In the genomic region with DNA sequence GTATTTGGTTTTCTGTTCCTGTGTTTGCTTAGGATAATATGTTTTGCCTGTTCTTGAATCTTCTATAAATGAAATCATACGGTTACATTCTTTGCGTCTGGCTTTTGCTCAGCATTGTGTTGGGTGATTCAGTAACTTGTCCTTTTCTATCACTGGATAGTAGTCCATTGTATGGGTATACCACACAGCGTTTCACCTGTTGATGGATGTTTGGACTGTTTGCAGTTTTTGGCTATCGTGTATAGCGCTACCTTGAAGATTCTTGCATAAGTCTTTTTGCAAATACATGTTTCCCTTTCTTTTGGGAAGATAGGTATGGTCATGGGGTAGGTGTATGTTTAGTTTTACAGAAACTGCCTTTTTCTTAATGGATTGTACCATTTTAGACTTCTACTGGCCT, we compare ENCODE assay signal across 20 cellular contexts. TPM values are rescaled to one million over a fixed set of nuclear protein-coding genes. Genes with fewer than 3 reads are reported as not detected.
DNase-seq lines count a peak whose midpoint lies in the region; ATAC-seq, FAIRE-seq and TF ChIP-seq lines count a peak whose summit lies in the region.
"Had no signal": no experiment of that assay in that cellular context is flagged by ENCODE, and none has a peak within 500 bp of the region (broad histone marks: within the 10 kb centered on the region; RNA-seq: fewer than 3 reads in every experiment).

No MANE protein-coding gene starts in this region.

- H3K27ac ChIP-seq in HepG2 (ENCODE audit: extremely low read length, insufficient read depth, low read length) (no peak overlapping the region), right lobe of liver (no peak overlapping the region), HEK293 (ENCODE audit: extremely low read depth, low read depth, low read length) (no peak overlapping the region), OCI-LY1 (ENCODE audit: low read depth, low read length, poor library complexity, severe bottlenecking) (peak overlapping the region; percentile 23)
- H3K27ac ChIP-seq: HL-60 had no signal

- DNase-seq in HepG2 (ENCODE audit: low spot score) (no peak), right lobe of liver (no peak), hypothalamus (lab: John Stamatoyannopoulos, UW) (no peak), NCI-H345 treated with DMSO at 0.1 percent for 48 hours (lab: John Stamatoyannopoulos, UW; ENCODE audit: unreplicated experiment) (no peak)
- DNase-seq: ACHN; C1 segment of cervical spinal cord; CD4-positive, alpha-beta T cell; DMS79; GDM1 had no signal

- ATAC-seq in HepG2 (no peak), right lobe of liver (no peak), GM18907 (IDR thresholded peaks at IDR 0.05; ENCODE audit: unreplicated experiment) (no peak)
- no peak for ATAC-seq in stimulated activated memory B cell treated with anti-CD40 and anti-IgM and Interleukin-4, amounts not matched to agents 10 μg/mL and 1 μg/mL and 100 μg/mL, for 72 hours
- ATAC-seq: HCT116 had no signal

- no peaks in the 10 kb centered on the region for H3K9me2 ChIP-seq in OCI-LY1 (ENCODE audit: low read depth, low read length)

- POLR2A ChIA-PET in HepG2 (lab: Yijun Ruan, JAX) (no interaction called here), HEK293 (lab: Yijun Ruan, JAX) (no interaction called here)

- H3K36me3 Mint-ChIP-seq in stimulated activated memory B cell treated with anti-CD40 and anti-IgM and Interleukin-4, amounts not matched to agents 10 μg/mL and 1 μg/mL and 100 μg/mL, for 72 hours = peaks cover 16% of the 10 kb centered on the region

- peaks cover 9% of the 10 kb centered on the region; the same call in 1 of the 2 replicates for H3F3A ChIP-seq in OCI-LY1 (ENCODE audit: insufficient read depth, low read length)

- no TSS peak for BruUV-seq in HepG2 (replicated peaks; lab: Mats Ljungman, UMichigan)

- TF ChIP-seq POLR2A in HepG2 (IDR thresholded peaks at IDR 0.05; ENCODE audit: insufficient read depth in 1 of 2, low read depth in 2 of 2, low read length in 2 of 2) (no peak), right lobe of liver (IDR thresholded peaks at IDR 0.05) (no peak)

- H3K79me2 ChIP-seq in HepG2 (ENCODE audit: insufficient read depth, low read length) = no peaks in the 10 kb centered on the region
- H3K79me2 ChIP-seq in OCI-LY1 (ENCODE audit: insufficient read depth, low read length) = peaks cover 49% of the 10 kb centered on the region

- 91% methylated on average over 5 of the region's 5 CpGs for WGBS in HepG2 (ENCODE audit: low lambda C conversion rate)
- WGBS in right lobe of liver (ENCODE audit: insufficient coverage, low coverage, low lambda C conversion rate, missing lambda C conversion rate) = 92% methylated on average over 5 of the region's 5 CpGs

- peak overlapping the region; percentile 49 for H3K27ac Mint-ChIP-seq in stimulated activated memory B cell treated with anti-CD40 and anti-IgM and Interleukin-4, amounts not matched to agents 10 μg/mL and 1 μg/mL and 100 μg/mL, for 72 hours
- H3K27ac Mint-ChIP-seq: CD4-positive, alpha-beta T cell had no signal

- TF ChIP-seq RAD21 in HepG2 (CRISPR knock-in tag; IDR thresholded peaks at IDR 0.05) = no peak

- H3K4me1 ChIP-seq in HepG2 (ENCODE audit: insufficient read depth, low read length) = peaks cover 31% of the 10 kb centered on the region
- H3K4me1 ChIP-seq in right lobe of liver = no peaks in the 10 kb centered on the region
- no peaks in the 10 kb centered on the region for H3K4me1 ChIP-seq in HEK293 (ENCODE audit: control insufficient read depth, insufficient read depth, low read length)
- H3K4me1 ChIP-seq in OCI-LY1 (ENCODE audit: insufficient read depth, low read length, severe bottlenecking) = peaks cover 49% of the 10 kb centered on the region

- no peaks in the 10 kb centered on the region for H3K27me3 Mint-ChIP-seq in stimulated activated memory B cell treated with anti-CD40 and anti-IgM and Interleukin-4, amounts not matched to agents 10 μg/mL and 1 μg/mL and 100 μg/mL, for 72 hours

- peaks cover 24% of the 10 kb centered on the region for H3K4me1 Mint-ChIP-seq in stimulated activated memory B cell treated with anti-CD40 and anti-IgM and Interleukin-4, amounts not matched to agents 10 μg/mL and 1 μg/mL and 100 μg/mL, for 72 hours

- intact Hi-C loops in HepG2 (cut with micrococcal nuclease; ENCODE audit: unreplicated experiment) (no loop called here), right lobe of liver (cut with DNase I) (no loop called here)

- H3K9ac ChIP-seq in HepG2 (ENCODE audit: insufficient read depth, low read depth, low read length) (no peak overlapping the region), OCI-LY1 (ENCODE audit: low read length) (no peak overlapping the region)

- H4K20me1 ChIP-seq in HepG2 (ENCODE audit: insufficient read depth, low read length) = no peaks in the 10 kb centered on the region
- no peaks in the 10 kb centered on the region for H4K20me1 ChIP-seq in OCI-LY1 (ENCODE audit: insufficient read depth, low read length)

- CTCF ChIA-PET in HepG2 (lab: Yijun Ruan, JAX; ENCODE audit: low intra/inter-chr PET ratio, low total read pairs) = no interaction called here
- CTCF ChIA-PET in HEK293 (lab: Yijun Ruan, JAX) = no interaction called here

- FAIRE-seq in HepG2 (lab: Jason Lieb, UNC) = no peak
- FAIRE-seq: GM12892, GM19239 had no signal

- H3K27me3 ChIP-seq in HepG2 (ENCODE audit: control insufficient read depth in 1 of 2, insufficient read depth in 2 of 2, low read length in 2 of 2) (no peaks in the 10 kb centered on the region), right lobe of liver (no peaks in the 10 kb centered on the region), OCI-LY1 (ENCODE audit: insufficient read depth, low read length) (no peaks in the 10 kb centered on the region)

- H3K36me3 ChIP-seq in HepG2 (replicated peaks in 1 of 2; ENCODE audit: control insufficient read depth in 1 of 2, insufficient read depth in 2 of 2, low read length in 2 of 2) = peaks cover 2 to 15% of the 10 kb centered on the region in 2 experiments; a peak in 4 of 5 replicates
- H3K36me3 ChIP-seq in right lobe of liver = no peaks in the 10 kb centered on the region
- peaks cover 44 to 76% of the 10 kb centered on the region in 2 experiments; a peak in 2 of 3 replicates for H3K36me3 ChIP-seq in HEK293 (ENCODE audit: control insufficient read depth in 2 of 2, insufficient read depth in 1 of 2, low read length in 2 of 2)
- H3K36me3 ChIP-seq in OCI-LY1 (ENCODE audit: insufficient read depth, low read length) = peaks cover 74% of the 10 kb centered on the region

- no peaks in the 10 kb centered on the region for H3K9me3 ChIP-seq in HepG2 (ENCODE audit: low read length)
- no peaks in the 10 kb centered on the region for H3K9me3 ChIP-seq in right lobe of liver
- no peaks in the 10 kb centered on the region for H3K9me3 ChIP-seq in HEK293 (ENCODE audit: control insufficient read depth, insufficient read depth, low read depth, low read length)
- no peaks in the 10 kb centered on the region for H3K9me3 ChIP-seq in OCI-LY1 (ENCODE audit: low read length)

- H3K4me2 ChIP-seq in HepG2 (ENCODE audit: low read depth, low read length) = no peak overlapping the region
- H3K4me2 ChIP-seq in OCI-LY1 (ENCODE audit: low read length) = no peak overlapping the region

- H2AFZ ChIP-seq in HepG2 (ENCODE audit: low read length) = no peak overlapping the region
- no peak overlapping the region for H2AFZ ChIP-seq in OCI-LY1 (ENCODE audit: low read length)

- no peak for TF ChIP-seq EP300 in HepG2 (IDR thresholded peaks at IDR 0.05; ENCODE audit: low read depth in 2 of 2, low read length in 2 of 2)
- TF ChIP-seq EP300 in HepG2 (CRISPR knock-in tag; IDR thresholded peaks at IDR 0.05; ENCODE audit: borderline replicate concordance) = no peak

- TF ChIP-seq CTCF in HepG2 (CRISPR knock-in tag; IDR thresholded peaks at IDR 0.05) (no peak), right lobe of liver (IDR thresholded peaks at IDR 0.05) (no peak), HEK293 (tag by site-specific recombination; IDR thresholded peaks at IDR 0.05) (no peak), OCI-LY1 (IDR thresholded peaks at IDR 0.05; ENCODE audit: low read length) (no peak)

- in situ Hi-C loops in HepG2 (cut with HindIII; ENCODE audit: extremely low pct_ligation_motif_present, low pct_unique_long_range_greater_than_20kb) = no loop called here

- H3K4me3 ChIP-seq in HepG2 (replicated peaks in 1 of 3; ENCODE audit: insufficient read depth in 1 of 3, low read depth in 2 of 3, low read length in 3 of 3) (no peak overlapping the region), right lobe of liver (no peak overlapping the region), HEK293 (ENCODE audit: low read depth, low read length) (no peak overlapping the region), OCI-LY1 (ENCODE audit: low read depth, low read length, poor library complexity, severe bottlenecking) (no peak overlapping the region)

- no peak overlapping the region for H3K4me3 Mint-ChIP-seq in stimulated activated memory B cell treated with anti-CD40 and anti-IgM and Interleukin-4, amounts not matched to agents 10 μg/mL and 1 μg/mL and 100 μg/mL, for 72 hours
- H3K4me3 Mint-ChIP-seq: CD4-positive, alpha-beta T cell had no signal

- no peaks in the 10 kb centered on the region for H3K9me3 Mint-ChIP-seq in stimulated activated memory B cell treated with anti-CD40 and anti-IgM and Interleukin-4, amounts not matched to agents 10 μg/mL and 1 μg/mL and 100 μg/mL, for 72 hours
- H3K9me3 Mint-ChIP-seq: CD4-positive, alpha-beta T cell had no signal

RNA-seq across cellular contexts. Expression of a gene that starts 9.5 kb away (rescaled TPM):
- total RNA-seq in HepG2 (2016; rRNA removed; fragmentation: Illumina TruSeq; extraction: Trizol) (66.2 and 76.9 TPM in 2 replicates), right lobe of liver (1 to 10 TPM in 3 of 6 experiments, under 1 TPM in 2, not detected in 1; 0.44 to 3.5 (median 1.8) TPM)
- 59.0 and 62.0 TPM in 2 replicates for total RNA-seq in HepG2 (2016; cell fraction: cytosol; rRNA removed; fragmentation: Illumina TruSeq; extraction: Trizol; ENCODE audit: low read depth)
- 56.5 and 69.8 TPM in 2 replicates for total RNA-seq in HepG2 (2016; cell fraction: insoluble cytoplasmic fraction; rRNA removed; fragmentation: Illumina TruSeq; extraction: Trizol)
- 143 and 144 TPM in 2 replicates for total RNA-seq in HepG2 (2016; cell fraction: membrane; rRNA removed; fragmentation: Illumina TruSeq; extraction: Trizol)
- 31.9 and 37.0 TPM in 2 replicates for total RNA-seq in HepG2 (2016; cell fraction: nucleus; rRNA removed; fragmentation: Illumina TruSeq; extraction: Trizol)
- 8.7 and 11.9 TPM in 2 replicates for polyA plus RNA-seq in HepG2 (2011; rRNA removed)
- polyA plus RNA-seq in HepG2 (2011; cell fraction: cytosol; rRNA removed) = 8.2 and 15.1 TPM in 2 replicates
- polyA plus RNA-seq in HepG2 (2011; cell fraction: nucleus; rRNA removed) = 11.9 and 16.1 TPM in 2 replicates
- polyA plus RNA-seq in HepG2 (2012) = 13.6 and 29.5 TPM in 2 replicates
- polyA plus RNA-seq in HepG2 (2016; cell fraction: cytosol; fragmentation: Illumina TruSeq; extraction: Trizol; ENCODE audit: low read depth) = 102 and 115 TPM in 2 replicates
- 97.7 and 135 TPM in 2 replicates for polyA plus RNA-seq in HepG2 (2016; cell fraction: insoluble cytoplasmic fraction; fragmentation: Illumina TruSeq; extraction: Trizol; ENCODE audit: low read depth)
- polyA plus RNA-seq in HepG2 (2016; cell fraction: membrane; fragmentation: Illumina TruSeq; extraction: Trizol; ENCODE audit: low read depth) = 207 and 227 TPM in 2 replicates
- polyA plus RNA-seq in HepG2 (2016; cell fraction: nucleus; fragmentation: Illumina TruSeq; extraction: Trizol; ENCODE audit: insufficient read depth, low read depth) = 95.0 and 101 TPM in 2 replicates
- 22.9 and 110 TPM in 2 replicates for polyA minus RNA-seq in HepG2 (2011; rRNA and poly(A)+ RNA removed; ENCODE audit: low replicate concordance)
- 11.1 and 17.9 TPM in 2 replicates for polyA minus RNA-seq in HepG2 (2011; cell fraction: cytosol; rRNA and poly(A)+ RNA removed)
- 5.3 and 8.1 TPM in 2 replicates for polyA minus RNA-seq in HepG2 (2011; cell fraction: nucleus; rRNA and poly(A)+ RNA removed)

RNA-seq across cellular contexts. Expression of a gene that starts 50.4 kb away (rescaled TPM):
- total RNA-seq in HepG2 (2016; rRNA removed; fragmentation: Illumina TruSeq; extraction: Trizol) (not detected in 2 replicates), right lobe of liver (not detected)
- total RNA-seq in HepG2 (2016; cell fraction: cytosol; rRNA removed; fragmentation: Illumina TruSeq; extraction: Trizol; ENCODE audit: low read depth) = not detected in 2 replicates
- total RNA-seq in HepG2 (2016; cell fraction: insoluble cytoplasmic fraction; rRNA removed; fragmentation: Illumina TruSeq; extraction: Trizol) = not detected in 2 replicates
- total RNA-seq in HepG2 (2016; cell fraction: membrane; rRNA removed; fragmentation: Illumina TruSeq; extraction: Trizol) = not detected in 2 replicates
- total RNA-seq in HepG2 (2016; cell fraction: nucleus; rRNA removed; fragmentation: Illumina TruSeq; extraction: Trizol) = not detected in 2 replicates
- polyA plus RNA-seq in HepG2 (2011; rRNA removed) = not detected in 2 replicates
- not detected in 2 replicates for polyA plus RNA-seq in HepG2 (2011; cell fraction: cytosol; rRNA removed)
- not detected in 2 replicates for polyA plus RNA-seq in HepG2 (2011; cell fraction: nucleus; rRNA removed)
- polyA plus RNA-seq in HepG2 (2012) = not detected in 2 replicates
- polyA plus RNA-seq in HepG2 (2016; cell fraction: cytosol; fragmentation: Illumina TruSeq; extraction: Trizol; ENCODE audit: low read depth) = not detected in 2 replicates
- not detected in 2 replicates for polyA plus RNA-seq in HepG2 (2016; cell fraction: insoluble cytoplasmic fraction; fragmentation: Illumina TruSeq; extraction: Trizol; ENCODE audit: low read depth)
- not detected in 2 replicates for polyA plus RNA-seq in HepG2 (2016; cell fraction: membrane; fragmentation: Illumina TruSeq; extraction: Trizol; ENCODE audit: low read depth)
- not detected in 2 replicates for polyA plus RNA-seq in HepG2 (2016; cell fraction: nucleus; fragmentation: Illumina TruSeq; extraction: Trizol; ENCODE audit: insufficient read depth, low read depth)
- not detected in 2 replicates for polyA minus RNA-seq in HepG2 (2011; rRNA and poly(A)+ RNA removed; ENCODE audit: low replicate concordance)
- polyA minus RNA-seq in HepG2 (2011; cell fraction: cytosol; rRNA and poly(A)+ RNA removed) = not detected in 2 replicates
- not detected in 2 replicates for polyA minus RNA-seq in HepG2 (2011; cell fraction: nucleus; rRNA and poly(A)+ RNA removed)
- total RNA-seq: A172; CD4-positive, alpha-beta T cell; H4; IMR-90 had no signal
- polyA plus RNA-seq: IMR-90 had no signal

Comparison
In these comparisons a context has a peak if more than half of its experiments do, and no peak if none do; other contexts are left out.
1. RNA of a gene that starts 9.5 kb away (total RNA-seq): 31.9 to 144 TPM in HepG2; 0.44 to 3.5 TPM in right lobe of liver; every median in the first group is over 4 times any median in the second.